ENCODE assay signal across 1 cellular context in genomic region chr2:68404901-68405799, GRCh38.
TF ChIP-seq lines count a peak whose summit lies in the region.

No MANE protein-coding gene starts in this region.

TF ChIP-seq in H1, 55 proteins besides CTCF, POLR2A, EP300 and RAD21 (continued from another document):
- no peak for TF ChIP-seq TAF1 (IDR thresholded peaks at IDR 0.05; ENCODE audit: low read depth, low read length)
- no peak for TF ChIP-seq FOSL1 (IDR thresholded peaks at IDR 0.05; ENCODE audit: insufficient read depth, low read depth, low read length)
- no peak for TF ChIP-seq SP2 (IDR thresholded peaks at IDR 0.05; ENCODE audit: low read length)
- TF ChIP-seq GABPA (IDR thresholded peaks at IDR 0.05; ENCODE audit: borderline replicate concordance, insufficient read depth, low read length): no peak
TF ChIP-seq in H1: peak in this region for 0.
